8 cellular contexts compared by ENCODE assay signal in the genomic region with DNA sequence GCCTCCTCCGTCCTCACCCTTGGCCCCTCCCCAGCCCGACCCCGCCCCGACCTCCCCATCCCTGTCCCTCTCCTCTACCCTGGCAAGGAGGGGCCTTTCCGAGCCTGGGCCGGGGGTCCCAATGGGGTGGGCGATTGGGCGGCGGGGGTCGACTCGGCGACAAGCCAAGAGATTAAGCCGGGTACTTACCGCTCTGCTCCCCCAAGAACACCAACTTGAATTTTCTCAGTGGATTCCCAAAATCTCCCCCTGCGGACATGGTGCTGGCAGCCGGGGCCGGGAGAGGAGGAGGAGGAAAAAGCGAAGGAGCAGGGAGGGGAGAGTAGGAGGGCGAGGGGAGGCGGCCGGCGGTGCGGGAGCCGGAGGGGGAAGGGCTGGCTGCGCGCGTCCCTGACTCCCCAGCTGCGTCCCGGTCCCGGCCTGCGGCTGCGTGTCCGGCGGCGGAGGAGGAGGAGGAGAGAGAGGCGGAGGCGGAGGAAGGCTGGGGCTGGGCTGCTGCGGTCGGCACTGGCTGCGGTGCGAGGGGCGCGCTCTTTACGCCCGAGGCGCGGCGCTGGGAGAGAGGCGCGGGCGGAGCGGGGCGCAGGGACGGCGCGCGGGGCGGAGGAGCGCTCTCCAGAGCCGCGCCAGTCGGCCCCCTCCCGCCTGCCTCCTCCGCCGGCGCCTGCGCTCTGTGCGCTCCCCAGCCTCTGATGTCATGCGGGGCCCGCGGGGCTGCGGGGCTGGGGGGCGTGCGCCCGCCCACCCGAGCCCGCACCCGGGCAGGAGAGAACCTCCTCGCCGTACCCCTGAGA. TPM values are rescaled to one million over a fixed set of nuclear protein-coding genes. Genes with fewer than 3 reads are reported as not detected.
DNase-seq lines count a peak whose midpoint lies in the region; ATAC-seq and TF ChIP-seq lines count a peak whose summit lies in the region.

A gene (minus strand): TSS at position 675 of the 794 bp plus-strand sequence. CDS start 416 bp downstream, at position 259.

- H3K27ac ChIP-seq in SK-N-MC: no peak within 1 kb of the TSS
- no peak within 1 kb of the TSS for H3K27ac ChIP-seq in lower lobe of right lung

- no peaks in the 10 kb centered on the region for H3K9me3 ChIP-seq in SK-N-MC (ENCODE audit: low read depth, low read length)
- no peaks in the 10 kb centered on the region for H3K9me3 ChIP-seq in endocrine pancreas (ENCODE audit: control insufficient read depth, low read length)
- no peaks in the 10 kb centered on the region for H3K9me3 ChIP-seq in lower lobe of right lung

- H3K9ac ChIP-seq in SK-N-MC (ENCODE audit: insufficient read length) (no peak within 1 kb of the TSS), endocrine pancreas (ENCODE audit: control insufficient read depth, insufficient read depth, low read length) (peak within 1 kb of the TSS; percentile 74)

- peak; percentile 90 for DNase-seq in DMS 273 (lab: John Stamatoyannopoulos, UW; ENCODE audit: unreplicated experiment)
- DNase-seq in SK-N-MC (ENCODE audit: low read depth, low spot score): no peak
- DNase-seq in lower lobe of right lung: peak; percentile 46
- DNase-seq in superior temporal gyrus (ENCODE audit: extremely low spot score): peak; percentile 71
- DNase-seq in GF-D8 (lab: John Stamatoyannopoulos, UW): no peak

- H3K4me3 ChIP-seq in SK-N-MC (peak within 1 kb of the TSS; percentile 81), endocrine pancreas (ENCODE audit: control insufficient read depth, insufficient read depth, low read length) (no peak within 1 kb of the TSS), lower lobe of right lung (peak within 1 kb of the TSS; percentile 60)

- intact Hi-C loops in lower lobe of right lung (cut with DNase I): no loop called here

- ATAC-seq in HG03280 (IDR thresholded peaks at IDR 0.05; ENCODE audit: unreplicated experiment): peak; percentile 62
- peak; percentile 81 to 89 for ATAC-seq in lower lobe of right lung
- no peak for ATAC-seq in HG02870 (IDR thresholded peaks at IDR 0.05; ENCODE audit: unreplicated experiment)

- H3K4me1 ChIP-seq in endocrine pancreas (ENCODE audit: control insufficient read depth, insufficient read depth, low read length) (no peaks in the 10 kb centered on the region), lower lobe of right lung (peaks cover 20% of the 10 kb centered on the region)

- H3K36me3 ChIP-seq in SK-N-MC (ENCODE audit: insufficient read depth, low read length) (no peaks in the 10 kb centered on the region), endocrine pancreas (ENCODE audit: control insufficient read depth, insufficient read depth, low read length) (no peaks in the 10 kb centered on the region), lower lobe of right lung (no peaks in the 10 kb centered on the region)

- H3K27me3 ChIP-seq in endocrine pancreas (ENCODE audit: control insufficient read depth, insufficient read depth, low read length) (no peaks in the 10 kb centered on the region), lower lobe of right lung (ENCODE audit: low read depth) (peaks cover 22% of the 10 kb centered on the region)

- no peak for TF ChIP-seq CTCF in lower lobe of right lung (IDR thresholded peaks at IDR 0.05)

RNA-seq across cellular contexts. Expression of the gene that starts here (rescaled TPM):
- 5.5 TPM for total RNA-seq in lower lobe of right lung

Comparison
In these comparisons a context has a peak if more than half of its experiments do, and no peak if none do; other contexts are left out.
1. DNase-seq: peak in DMS 273 (single experiment), lower lobe of right lung (single experiment) and superior temporal gyrus (single experiment); none in SK-N-MC (single experiment) and GF-D8 (single experiment).